1 cellular context compared by ENCODE assay signal in the genomic region with DNA sequence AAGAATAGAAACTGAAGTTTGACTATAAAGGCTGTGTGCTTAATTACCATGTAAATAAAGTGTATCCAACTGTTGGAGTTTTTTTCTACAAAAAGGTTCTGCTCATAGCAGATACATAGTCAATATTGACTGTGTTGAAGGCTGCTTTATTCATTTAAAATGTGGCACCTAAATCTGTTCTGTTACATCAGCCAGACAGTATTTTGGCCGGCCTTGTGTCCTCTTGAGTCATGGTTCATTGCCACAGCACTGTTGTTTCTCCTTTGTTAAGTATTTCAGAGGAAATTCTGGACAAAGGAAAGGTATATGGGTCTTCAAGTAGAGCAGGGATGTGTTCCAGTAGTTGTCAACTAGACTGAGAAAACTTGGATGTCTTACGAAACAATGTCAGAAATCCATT.
A peak's percentile ranks its signal among the peaks of the same experiment; 100 is the strongest.
TF ChIP-seq lines count a peak whose summit lies in the region.

No MANE protein-coding gene starts in this region.

TF ChIP-seq in HepG2, 621 proteins besides CTCF, POLR2A, EP300 and RAD21 (continued from another document):
- TF ChIP-seq, protein P1, sequence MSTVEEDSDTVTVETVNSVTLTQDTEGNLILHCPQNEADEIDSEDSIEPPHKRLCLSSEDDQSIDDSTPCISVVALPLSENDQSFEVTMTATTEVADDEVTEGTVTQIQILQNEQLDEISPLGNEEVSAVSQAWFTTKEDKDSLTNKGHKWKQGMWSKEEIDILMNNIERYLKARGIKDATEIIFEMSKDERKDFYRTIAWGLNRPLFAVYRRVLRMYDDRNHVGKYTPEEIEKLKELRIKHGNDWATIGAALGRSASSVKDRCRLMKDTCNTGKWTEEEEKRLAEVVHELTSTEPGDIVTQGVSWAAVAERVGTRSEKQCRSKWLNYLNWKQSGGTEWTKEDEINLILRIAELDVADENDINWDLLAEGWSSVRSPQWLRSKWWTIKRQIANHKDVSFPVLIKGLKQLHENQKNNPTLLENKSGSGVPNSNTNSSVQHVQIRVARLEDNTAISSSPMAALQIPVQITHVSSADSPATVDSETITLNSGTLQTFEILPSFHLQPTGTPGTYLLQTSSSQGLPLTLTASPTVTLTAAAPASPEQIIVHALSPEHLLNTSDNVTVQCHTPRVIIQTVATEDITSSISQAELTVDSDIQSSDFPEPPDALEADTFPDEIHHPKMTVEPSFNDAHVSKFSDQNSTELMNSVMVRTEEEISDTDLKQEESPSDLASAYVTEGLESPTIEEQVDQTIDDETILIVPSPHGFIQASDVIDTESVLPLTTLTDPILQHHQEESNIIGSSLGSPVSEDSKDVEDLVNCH (CRISPR knock-in tag; IDR thresholded peaks at IDR 0.05): no peak
- TF ChIP-seq ZNF790 (CRISPR knock-in tag; IDR thresholded peaks at IDR 0.05; ENCODE audit: borderline replicate concordance) (no peak), MBNL3 (CRISPR knock-in tag; conservative IDR thresholded peaks at IDR 0.05) (no peak), ZNF432 (CRISPR knock-in tag; IDR thresholded peaks at IDR 0.05; ENCODE audit: borderline replicate concordance) (no peak), GATAD2A (CRISPR knock-in tag; IDR thresholded peaks at IDR 0.05) (peak; percentile 52), MTA3 (CRISPR knock-in tag; IDR thresholded peaks at IDR 0.05) (no peak), TBL1XR1 (IDR thresholded peaks at IDR 0.05; ENCODE audit: borderline replicate concordance, low read length, partially characterized antibody) (peak; percentile 17), ZNF326 (CRISPR knock-in tag; IDR thresholded peaks at IDR 0.05; ENCODE audit: borderline replicate concordance) (no peak), TCF7L2 (IDR thresholded peaks at IDR 0.05; ENCODE audit: low read depth, low read length) (no peak), ZNF672 (CRISPR knock-in tag; IDR thresholded peaks at IDR 0.05) (no peak), DNMT3B (CRISPR knock-in tag; conservative IDR thresholded peaks at IDR 0.05) (no peak)
- TF ChIP-seq, protein P2, sequence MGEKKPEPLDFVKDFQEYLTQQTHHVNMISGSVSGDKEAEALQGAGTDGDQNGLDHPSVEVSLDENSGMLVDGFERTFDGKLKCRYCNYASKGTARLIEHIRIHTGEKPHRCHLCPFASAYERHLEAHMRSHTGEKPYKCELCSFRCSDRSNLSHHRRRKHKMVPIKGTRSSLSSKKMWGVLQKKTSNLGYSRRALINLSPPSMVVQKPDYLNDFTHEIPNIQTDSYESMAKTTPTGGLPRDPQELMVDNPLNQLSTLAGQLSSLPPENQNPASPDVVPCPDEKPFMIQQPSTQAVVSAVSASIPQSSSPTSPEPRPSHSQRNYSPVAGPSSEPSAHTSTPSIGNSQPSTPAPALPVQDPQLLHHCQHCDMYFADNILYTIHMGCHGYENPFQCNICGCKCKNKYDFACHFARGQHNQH (CRISPR knock-in tag; IDR thresholded peaks at IDR 0.05): no peak
- TF ChIP-seq, protein P3, sequence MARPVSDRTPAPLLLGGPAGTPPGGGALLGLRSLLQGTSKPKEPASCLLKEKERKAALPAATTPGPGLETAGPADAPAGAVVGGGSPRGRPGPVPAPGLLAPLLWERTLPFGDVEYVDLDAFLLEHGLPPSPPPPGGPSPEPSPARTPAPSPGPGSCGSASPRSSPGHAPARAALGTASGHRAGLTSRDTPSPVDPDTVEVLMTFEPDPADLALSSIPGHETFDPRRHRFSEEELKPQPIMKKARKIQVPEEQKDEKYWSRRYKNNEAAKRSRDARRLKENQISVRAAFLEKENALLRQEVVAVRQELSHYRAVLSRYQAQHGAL (CRISPR knock-in tag; IDR thresholded peaks at IDR 0.05; ENCODE audit: not compliant biosample characterization): no peak
